In the genomic region with DNA sequence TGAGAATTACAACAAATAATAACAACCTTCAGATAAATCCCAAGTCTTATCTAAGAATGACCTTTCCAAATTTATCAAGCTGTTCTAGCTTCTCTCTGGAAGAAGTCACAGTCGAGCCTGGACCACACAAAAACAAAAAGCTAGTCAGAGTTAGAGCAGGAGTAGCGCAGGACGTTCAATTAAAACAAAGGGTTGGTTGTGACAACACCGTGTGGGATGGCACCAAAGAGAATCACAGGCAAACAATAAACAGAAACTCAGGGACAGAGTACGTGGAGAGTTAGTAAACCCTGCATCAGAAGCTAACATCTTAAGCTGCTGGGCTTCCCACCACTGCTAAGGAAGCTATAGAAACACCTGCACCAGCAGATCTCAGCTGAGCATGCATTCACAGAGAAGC, we compare ENCODE assay signal across 1 cellular context.
TF ChIP-seq lines count a peak whose summit lies in the region.

No MANE protein-coding gene starts in this region.

TF ChIP-seq in GM12878, 131 proteins besides CTCF, POLR2A, EP300 and RAD21:
- TF ChIP-seq BACH1 (IDR thresholded peaks at IDR 0.05; ENCODE audit: borderline replicate concordance) (no peak), RB1 (IDR thresholded peaks at IDR 0.05; ENCODE audit: borderline replicate concordance) (no peak), CBX5 (IDR thresholded peaks at IDR 0.05; ENCODE audit: low read depth) (no peak), GABPA (IDR thresholded peaks at IDR 0.05; ENCODE audit: low read depth) (no peak), ZBTB4 (CRISPR knock-in tag; IDR thresholded peaks at IDR 0.05) (no peak), ZSCAN29 (IDR thresholded peaks at IDR 0.05) (no peak)
- TF ChIP-seq, protein P1, sequence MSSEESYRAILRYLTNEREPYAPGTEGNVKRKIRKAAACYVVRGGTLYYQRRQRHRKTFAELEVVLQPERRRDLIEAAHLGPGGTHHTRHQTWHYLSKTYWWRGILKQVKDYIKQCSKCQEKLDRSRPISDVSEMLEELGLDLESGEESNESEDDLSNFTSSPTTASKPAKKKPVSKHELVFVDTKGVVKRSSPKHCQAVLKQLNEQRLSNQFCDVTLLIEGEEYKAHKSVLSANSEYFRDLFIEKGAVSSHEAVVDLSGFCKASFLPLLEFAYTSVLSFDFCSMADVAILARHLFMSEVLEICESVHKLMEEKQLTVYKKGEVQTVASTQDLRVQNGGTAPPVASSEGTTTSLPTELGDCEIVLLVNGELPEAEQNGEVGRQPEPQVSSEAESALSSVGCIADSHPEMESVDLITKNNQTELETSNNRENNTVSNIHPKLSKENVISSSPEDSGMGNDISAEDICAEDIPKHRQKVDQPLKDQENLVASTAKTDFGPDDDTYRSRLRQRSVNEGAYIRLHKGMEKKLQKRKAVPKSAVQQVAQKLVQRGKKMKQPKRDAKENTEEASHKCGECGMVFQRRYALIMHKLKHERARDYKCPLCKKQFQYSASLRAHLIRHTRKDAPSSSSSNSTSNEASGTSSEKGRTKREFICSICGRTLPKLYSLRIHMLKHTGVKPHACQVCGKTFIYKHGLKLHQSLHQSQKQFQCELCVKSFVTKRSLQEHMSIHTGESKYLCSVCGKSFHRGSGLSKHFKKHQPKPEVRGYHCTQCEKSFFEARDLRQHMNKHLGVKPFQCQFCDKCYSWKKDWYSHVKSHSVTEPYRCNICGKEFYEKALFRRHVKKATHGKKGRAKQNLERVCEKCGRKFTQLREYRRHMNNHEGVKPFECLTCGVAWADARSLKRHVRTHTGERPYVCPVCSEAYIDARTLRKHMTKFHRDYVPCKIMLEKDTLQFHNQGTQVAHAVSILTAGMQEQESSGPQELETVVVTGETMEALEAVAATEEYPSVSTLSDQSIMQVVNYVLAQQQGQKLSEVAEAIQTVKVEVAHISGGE (CRISPR knock-in tag; IDR thresholded peaks at IDR 0.05) = no peak
- TF ChIP-seq, protein P2, sequence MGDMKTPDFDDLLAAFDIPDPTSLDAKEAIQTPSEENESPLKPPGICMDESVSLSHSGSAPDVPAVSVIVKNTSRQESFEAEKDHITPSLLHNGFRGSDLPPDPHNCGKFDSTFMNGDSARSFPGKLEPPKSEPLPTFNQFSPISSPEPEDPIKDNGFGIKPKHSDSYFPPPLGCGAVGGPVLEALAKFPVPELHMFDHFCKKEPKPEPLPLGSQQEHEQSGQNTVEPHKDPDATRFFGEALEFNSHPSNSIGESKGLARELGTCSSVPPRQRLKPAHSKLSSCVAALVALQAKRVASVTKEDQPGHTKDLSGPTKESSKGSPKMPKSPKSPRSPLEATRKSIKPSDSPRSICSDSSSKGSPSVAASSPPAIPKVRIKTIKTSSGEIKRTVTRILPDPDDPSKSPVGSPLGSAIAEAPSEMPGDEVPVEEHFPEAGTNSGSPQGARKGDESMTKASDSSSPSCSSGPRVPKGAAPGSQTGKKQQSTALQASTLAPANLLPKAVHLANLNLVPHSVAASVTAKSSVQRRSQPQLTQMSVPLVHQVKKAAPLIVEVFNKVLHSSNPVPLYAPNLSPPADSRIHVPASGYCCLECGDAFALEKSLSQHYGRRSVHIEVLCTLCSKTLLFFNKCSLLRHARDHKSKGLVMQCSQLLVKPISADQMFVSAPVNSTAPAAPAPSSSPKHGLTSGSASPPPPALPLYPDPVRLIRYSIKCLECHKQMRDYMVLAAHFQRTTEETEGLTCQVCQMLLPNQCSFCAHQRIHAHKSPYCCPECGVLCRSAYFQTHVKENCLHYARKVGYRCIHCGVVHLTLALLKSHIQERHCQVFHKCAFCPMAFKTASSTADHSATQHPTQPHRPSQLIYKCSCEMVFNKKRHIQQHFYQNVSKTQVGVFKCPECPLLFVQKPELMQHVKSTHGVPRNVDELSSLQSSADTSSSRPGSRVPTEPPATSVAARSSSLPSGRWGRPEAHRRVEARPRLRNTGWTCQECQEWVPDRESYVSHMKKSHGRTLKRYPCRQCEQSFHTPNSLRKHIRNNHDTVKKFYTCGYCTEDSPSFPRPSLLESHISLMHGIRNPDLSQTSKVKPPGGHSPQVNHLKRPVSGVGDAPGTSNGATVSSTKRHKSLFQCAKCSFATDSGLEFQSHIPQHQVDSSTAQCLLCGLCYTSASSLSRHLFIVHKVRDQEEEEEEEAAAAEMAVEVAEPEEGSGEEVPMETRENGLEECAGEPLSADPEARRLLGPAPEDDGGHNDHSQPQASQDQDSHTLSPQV (IDR thresholded peaks at IDR 0.05) = no peak
